11 cellular contexts compared by ENCODE assay signal in the genomic region with DNA sequence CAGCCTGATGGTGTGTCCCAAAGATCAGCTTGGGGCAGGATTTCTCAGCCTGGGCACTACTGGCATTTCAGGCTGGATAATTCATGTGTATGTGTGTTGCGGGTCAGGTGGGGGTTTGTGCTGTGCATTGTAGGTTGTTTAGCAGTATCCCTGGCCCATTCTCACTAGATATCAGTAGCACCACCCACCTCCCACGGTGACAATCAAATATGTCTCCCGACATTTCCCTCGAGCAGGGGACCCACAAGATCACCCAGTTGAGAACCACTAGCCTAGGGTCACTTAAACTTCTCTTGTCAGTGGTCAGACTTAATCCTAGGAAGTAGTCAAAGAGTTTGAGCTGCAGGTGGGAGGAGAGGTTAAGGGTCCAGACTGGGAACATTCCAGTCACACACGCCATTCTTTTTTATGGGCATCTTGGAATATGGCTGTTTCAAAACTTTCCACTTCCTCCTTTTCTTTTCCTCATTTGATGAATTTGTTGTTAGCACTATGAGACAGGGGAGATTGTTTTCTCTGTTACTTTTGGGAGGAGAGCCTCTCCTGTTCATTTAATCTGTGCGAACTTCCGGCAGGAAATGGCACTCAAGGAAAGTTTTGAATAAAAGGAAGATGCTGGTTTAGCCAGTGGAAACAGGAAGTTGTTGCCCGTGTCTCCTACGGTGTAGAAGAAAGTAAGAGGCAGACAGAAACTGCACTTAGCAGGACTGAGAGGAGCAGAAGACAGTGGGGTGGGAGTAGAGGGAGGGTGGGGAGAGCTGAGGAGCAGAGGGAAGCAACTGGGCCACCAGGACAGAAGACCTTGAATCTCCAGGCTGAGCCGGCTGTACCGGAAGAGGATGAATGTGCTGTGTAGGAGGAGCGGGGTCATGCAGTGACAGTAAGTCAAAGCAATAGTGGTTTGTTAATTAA. TPM values are rescaled to one million over a fixed set of nuclear protein-coding genes. Genes with fewer than 3 reads are reported as not detected.
DNase-seq lines count a peak whose midpoint lies in the region; ATAC-seq and TF ChIP-seq lines count a peak whose summit lies in the region.
"Had no signal": no experiment of that assay in that cellular context is flagged by ENCODE, and none has a peak within 500 bp of the region (broad histone marks: within the 10 kb centered on the region; RNA-seq: fewer than 3 reads in every experiment).

No MANE protein-coding gene starts in this region.

- H3K4me3 Mint-ChIP-seq in activated T-helper 1 cell treated with anti-CD3 and anti-CD28 coated beads, Interleukin-12 subunit alpha, Interleukin-12 subunit beta, Interleukin-2, Interleukin-4 antibody, amounts not matched to agents 30 ng/mL and 10 ng/mL and 1 ng/mL, durations not matched to agents 14 hours and 24 hours and 36 hours: peak overlapping the region; percentile 41
- H3K4me3 Mint-ChIP-seq in Caco-2 (ENCODE audit: unreplicated experiment): no peak overlapping the region

- H3K4me2 ChIP-seq in mammary epithelial cell (ENCODE audit: insufficient read depth, low read depth, low read length) (no peak overlapping the region), mesenchymal stem cell (ENCODE audit: low read length, poor library complexity, severe bottlenecking) (no peak overlapping the region), PC-9 (no peak overlapping the region)

- H3K9me2 ChIP-seq in PC-9 (ENCODE audit: insufficient read depth): no peaks in the 10 kb centered on the region

- DNase-seq in breast epithelium (ENCODE audit: low spot score in 2 of 2): no peak
- DNase-seq in mammary epithelial cell: no peak
- no peak for DNase-seq in activated T-helper 1 cell treated with anti-CD3 and anti-CD28 coated beads, Interleukin-12 subunit alpha, Interleukin-12 subunit beta, Interleukin-2, Interleukin-4 antibody, amounts not matched to agents 30 ng/mL and 10 ng/mL and 1 ng/mL, durations not matched to agents 14 hours and 24 hours and 36 hours (ENCODE audit: low spot score)
- no peak for DNase-seq in mesenchymal stem cell
- DNase-seq in aorta: no peak
- DNase-seq in PC-9: no peak
- no peak for DNase-seq in HuH-7 (ENCODE audit: low spot score)
- DNase-seq in Caco-2: no peak
- DNase-seq: amniotic stem cell; hippocampal formation; NK-92 treated with Interleukin-12 subunit alpha and Interleukin-12 subunit beta, amount 100 ng/mL, for 24 hours had no signal

- no peak overlapping the region for H3K14ac ChIP-seq in mesenchymal stem cell (ENCODE audit: low read length in 2 of 2)

- H2BK5ac ChIP-seq in mesenchymal stem cell (ENCODE audit: low read depth, low read length, poor library complexity, severe bottlenecking): no peak overlapping the region

- H3K23ac ChIP-seq in mesenchymal stem cell (ENCODE audit: low read length in 2 of 2): peak overlapping the region in 1 of 2 experiments; percentile 64

- in situ Hi-C loops in mammary epithelial cell (cut with MboI; ENCODE audit: low sequenced_read_pairs in 2 of 2): no loop called here

- H3K4me1 ChIP-seq in breast epithelium (no peaks in the 10 kb centered on the region), mammary epithelial cell (ENCODE audit: insufficient read depth, low read length) (no peaks in the 10 kb centered on the region), mesenchymal stem cell (ENCODE audit: control insufficient read depth, insufficient read depth, low read depth, low read length) (no peaks in the 10 kb centered on the region), aorta (ENCODE audit: control insufficient read depth in 1 of 2, insufficient read depth in 2 of 2, low read length in 2 of 2) (no peaks in the 10 kb centered on the region), PC-9 (replicated peaks; ENCODE audit: insufficient read depth) (peaks cover 8% of the 10 kb centered on the region), Caco-2 (peaks cover 4% of the 10 kb centered on the region; the same call in 1 of the 2 replicates)

- peaks cover 14% of the 10 kb centered on the region for H3K4me1 Mint-ChIP-seq in activated T-helper 1 cell treated with anti-CD3 and anti-CD28 coated beads, Interleukin-12 subunit alpha, Interleukin-12 subunit beta, Interleukin-2, Interleukin-4 antibody, amounts not matched to agents 30 ng/mL and 10 ng/mL and 1 ng/mL, durations not matched to agents 14 hours and 24 hours and 36 hours (ENCODE audit: low read depth)
- peaks cover 13% of the 10 kb centered on the region for H3K4me1 Mint-ChIP-seq in Caco-2 (ENCODE audit: low read depth, unreplicated experiment)

- BruUV-seq in mammary epithelial cell (replicated peaks; lab: Mats Ljungman, UMichigan) (no TSS peak), PC-9 (replicated peaks; lab: Mats Ljungman, UMichigan) (no TSS peak), Caco-2 (replicated peaks; lab: Mats Ljungman, UMichigan) (no TSS peak)

- H2BK120ac ChIP-seq in mesenchymal stem cell (ENCODE audit: low read depth, low read length): no peak overlapping the region

- H3F3A ChIP-seq in PC-9 (ENCODE audit: insufficient read depth, low read depth): no peaks in the 10 kb centered on the region

- no peak overlapping the region for H4K91ac ChIP-seq in mesenchymal stem cell (ENCODE audit: low read length)

- no peak for TF ChIP-seq POLR2A in breast epithelium (IDR thresholded peaks at IDR 0.05)

- H3K27me3 Mint-ChIP-seq in activated T-helper 1 cell treated with anti-CD3 and anti-CD28 coated beads, Interleukin-12 subunit alpha, Interleukin-12 subunit beta, Interleukin-2, Interleukin-4 antibody, amounts not matched to agents 30 ng/mL and 10 ng/mL and 1 ng/mL, durations not matched to agents 14 hours and 24 hours and 36 hours (ENCODE audit: insufficient read depth): no peaks in the 10 kb centered on the region
- no peaks in the 10 kb centered on the region for H3K27me3 Mint-ChIP-seq in Caco-2 (ENCODE audit: insufficient read depth, unreplicated experiment)

- peak overlapping the region; percentile 45 for H4K8ac ChIP-seq in mesenchymal stem cell (ENCODE audit: low read length)

- H2AK5ac ChIP-seq in mesenchymal stem cell (ENCODE audit: low read length, severe bottlenecking): no peak overlapping the region

- H3K9ac ChIP-seq in mammary epithelial cell (ENCODE audit: insufficient read depth, low read length) (no peak overlapping the region), mesenchymal stem cell (ENCODE audit: low read length) (no peak overlapping the region)

- H4K20me1 ChIP-seq in mammary epithelial cell (ENCODE audit: insufficient read depth, low read length) (no peaks in the 10 kb centered on the region), PC-9 (ENCODE audit: insufficient read depth) (no peaks in the 10 kb centered on the region)

- ATAC-seq in aorta (ENCODE audit: low FRiP score): peak; percentile 41

- no peaks in the 10 kb centered on the region for H3K36me3 ChIP-seq in breast epithelium
- no peaks in the 10 kb centered on the region for H3K36me3 ChIP-seq in mammary epithelial cell (ENCODE audit: insufficient read depth, low read length)
- no peaks in the 10 kb centered on the region for H3K36me3 ChIP-seq in mesenchymal stem cell (ENCODE audit: control insufficient read depth in 1 of 2, insufficient read depth in 2 of 2, low read depth in 1 of 2, low read length in 2 of 2)
- H3K36me3 ChIP-seq in aorta (ENCODE audit: control insufficient read depth in 1 of 2, insufficient read depth in 2 of 2, low read length in 1 of 2): no peaks in the 10 kb centered on the region
- H3K36me3 ChIP-seq in PC-9 (ENCODE audit: low read depth): no peaks in the 10 kb centered on the region
- H3K36me3 ChIP-seq in Caco-2 (ENCODE audit: control insufficient read depth, insufficient read depth, low read length): no peaks in the 10 kb centered on the region

- POLR2A ChIA-PET in PC-9 (lab: Charles Lee; ENCODE audit: unreplicated experiment): no interaction called here
- POLR2A ChIA-PET in Caco-2 (lab: Charles Lee): no interaction called here

- peak overlapping the region in 1 of 2 donors; percentile 14 for H3K27ac ChIP-seq in breast epithelium
- H3K27ac ChIP-seq in mammary epithelial cell (ENCODE audit: insufficient read depth, low read depth, low read length): no peak overlapping the region
- no peak overlapping the region for H3K27ac ChIP-seq in mesenchymal stem cell (ENCODE audit: low read length, poor library complexity, severe bottlenecking)
- H3K27ac ChIP-seq in aorta (ENCODE audit: low read depth in 1 of 2, low read length in 2 of 2): no peak overlapping the region
- H3K27ac ChIP-seq in PC-9: no peak overlapping the region

- TF ChIP-seq CTCF in breast epithelium (IDR thresholded peaks at IDR 0.05) (no peak), mammary epithelial cell (conservative IDR thresholded peaks at IDR 0.05 in 1 of 2, IDR thresholded peaks at IDR 0.05 in 1 of 2; ENCODE audit: extremely low read depth in 1 of 2, insufficient read depth in 1 of 2, low read depth in 1 of 2, low read length in 2 of 2) (no peak), PC-9 (conservative IDR thresholded peaks at IDR 0.05) (no peak), Caco-2 (IDR thresholded peaks at IDR 0.05; ENCODE audit: insufficient read depth in 1 of 2, low read depth in 1 of 2, low read length in 1 of 2, severe bottlenecking in 1 of 2, unreplicated experiment in 1 of 2) (no peak)

- H3K4me3 ChIP-seq in breast epithelium: peak overlapping the region in 2 of 3 donors; percentile 26 to 40
- H3K4me3 ChIP-seq in mammary epithelial cell (replicated peaks in 1 of 3; ENCODE audit: insufficient read depth in 1 of 3, low read depth in 2 of 3, low read length in 3 of 3): no peak overlapping the region
- H3K4me3 ChIP-seq in mesenchymal stem cell (ENCODE audit: insufficient read depth in 1 of 2, low read depth in 1 of 2, low read length in 2 of 2): no peak overlapping the region
- H3K4me3 ChIP-seq in aorta (ENCODE audit: low read length in 2 of 2): no peak overlapping the region
- no peak overlapping the region for H3K4me3 ChIP-seq in PC-9
- H3K4me3 ChIP-seq in Caco-2 (ENCODE audit: low read depth, low read length): no peak overlapping the region

- 94% methylated on average over 11 of the region's 12 CpGs for WGBS in mammary epithelial cell (ENCODE audit: low coverage, missing lambda C conversion rate)
- WGBS in mesenchymal stem cell: 87% methylated on average over 7 of the region's 12 CpGs
- WGBS in aorta, 2 donors: 85% methylated on average over 12 of the region's 12 CpGs

- H3K4ac ChIP-seq in mesenchymal stem cell (ENCODE audit: low read depth in 1 of 2, low read length in 2 of 2): no peak overlapping the region

- no peaks in the 10 kb centered on the region for H3K79me1 ChIP-seq in mesenchymal stem cell (replicated peaks; ENCODE audit: low read length, poor library complexity, severe bottlenecking)

- H3K79me2 ChIP-seq in mammary epithelial cell (ENCODE audit: insufficient read depth, low read length) (no peaks in the 10 kb centered on the region), PC-9 (ENCODE audit: low read depth) (no peaks in the 10 kb centered on the region)

- H3K18ac ChIP-seq in mesenchymal stem cell (ENCODE audit: low read depth in 1 of 2, low read length in 2 of 2): peak overlapping the region in 1 of 2 experiments; percentile 42

- intact Hi-C loops in breast epithelium (cut with DNase I; ENCODE audit: low total_unique reads): no loop called here
- intact Hi-C loops in mammary epithelial cell (cut with micrococcal nuclease): no loop called here
- intact Hi-C loops in activated T-helper 1 cell treated with anti-CD3 and anti-CD28 coated beads, Interleukin-12 subunit alpha, Interleukin-12 subunit beta, Interleukin-2, Interleukin-4 antibody, amounts not matched to agents 30 ng/mL and 10 ng/mL and 1 ng/mL, durations not matched to agents 14 hours and 24 hours and 36 hours (cut with micrococcal nuclease): no loop called here
- intact Hi-C loops in aorta (cut with DNase I): no loop called here
- intact Hi-C loops in PC-9 (cut with micrococcal nuclease; ENCODE audit: unreplicated experiment): no loop called here
- intact Hi-C loops in Caco-2 (cut with micrococcal nuclease; ENCODE audit: unreplicated experiment): no loop called here

- H3K9me3 Mint-ChIP-seq in activated T-helper 1 cell treated with anti-CD3 and anti-CD28 coated beads, Interleukin-12 subunit alpha, Interleukin-12 subunit beta, Interleukin-2, Interleukin-4 antibody, amounts not matched to agents 30 ng/mL and 10 ng/mL and 1 ng/mL, durations not matched to agents 14 hours and 24 hours and 36 hours: no peaks in the 10 kb centered on the region
- H3K9me3 Mint-ChIP-seq in Caco-2 (ENCODE audit: unreplicated experiment): no peaks in the 10 kb centered on the region

- H3K36me3 Mint-ChIP-seq in activated T-helper 1 cell treated with anti-CD3 and anti-CD28 coated beads, Interleukin-12 subunit alpha, Interleukin-12 subunit beta, Interleukin-2, Interleukin-4 antibody, amounts not matched to agents 30 ng/mL and 10 ng/mL and 1 ng/mL, durations not matched to agents 14 hours and 24 hours and 36 hours (ENCODE audit: low read depth): peaks cover 4% of the 10 kb centered on the region
- no peaks in the 10 kb centered on the region for H3K36me3 Mint-ChIP-seq in Caco-2 (ENCODE audit: insufficient read depth, unreplicated experiment)

- dilution Hi-C loops in mammary epithelial cell (cut with HindIII; ENCODE audit: low sequenced_read_pairs): no loop called here

- H3K27me3 ChIP-seq in breast epithelium (no peaks in the 10 kb centered on the region), mammary epithelial cell (ENCODE audit: insufficient read depth, low read length) (no peaks in the 10 kb centered on the region), mesenchymal stem cell (ENCODE audit: control insufficient read depth in 1 of 2, insufficient read depth in 1 of 2, low read length in 2 of 2) (no peaks in the 10 kb centered on the region), aorta (ENCODE audit: control insufficient read depth in 1 of 2, insufficient read depth in 2 of 2, low read length in 1 of 2) (no peaks in the 10 kb centered on the region), PC-9 (ENCODE audit: insufficient read depth, low read depth) (no peaks in the 10 kb centered on the region), Caco-2 (replicated peaks; ENCODE audit: control insufficient read depth, insufficient read depth, low read length) (no peaks in the 10 kb centered on the region)

- H3K9me3 ChIP-seq in breast epithelium: no peaks in the 10 kb centered on the region
- no peaks in the 10 kb centered on the region for H3K9me3 ChIP-seq in mammary epithelial cell (replicated peaks; ENCODE audit: insufficient read depth, low read length)
- H3K9me3 ChIP-seq in mesenchymal stem cell (ENCODE audit: control insufficient read depth, low read length): no peaks in the 10 kb centered on the region
- no peaks in the 10 kb centered on the region for H3K9me3 ChIP-seq in aorta (ENCODE audit: control insufficient read depth, low read length)
- H3K9me3 ChIP-seq in PC-9 (ENCODE audit: insufficient read depth, low read depth): no peaks in the 10 kb centered on the region
- no peaks in the 10 kb centered on the region for H3K9me3 ChIP-seq in Caco-2

- peak overlapping the region; percentile 81 for H3K27ac Mint-ChIP-seq in activated T-helper 1 cell treated with anti-CD3 and anti-CD28 coated beads, Interleukin-12 subunit alpha, Interleukin-12 subunit beta, Interleukin-2, Interleukin-4 antibody, amounts not matched to agents 30 ng/mL and 10 ng/mL and 1 ng/mL, durations not matched to agents 14 hours and 24 hours and 36 hours
- H3K27ac Mint-ChIP-seq in Caco-2 (ENCODE audit: unreplicated experiment): no peak overlapping the region

- H2AFZ ChIP-seq in mammary epithelial cell (ENCODE audit: low read depth, low read length) (no peak overlapping the region), mesenchymal stem cell (ENCODE audit: low read depth, low read length) (no peak overlapping the region), PC-9 (no peak overlapping the region)

- H2BK12ac ChIP-seq in mesenchymal stem cell (ENCODE audit: low read length in 2 of 2): no peak overlapping the region

- no peak overlapping the region for H2BK15ac ChIP-seq in mesenchymal stem cell (ENCODE audit: low read depth, poor library complexity, severe bottlenecking)

- CTCF ChIA-PET in mammary epithelial cell (lab: Charles Lee; ENCODE audit: low non-redundant PET): no interaction called here
- CTCF ChIA-PET in PC-9 (lab: Charles Lee): no interaction called here
- CTCF ChIA-PET in Caco-2 (lab: Charles Lee): no interaction called here

RNA-seq across cellular contexts. Expression of gene EXOC6, which starts 17.6 kb away (rescaled TPM):
- total RNA-seq in breast epithelium (10 to 100 TPM in 2 of 3 donors, 1 to 10 TPM in 1; 7.0 to 26.1 (median 16.1) TPM), mammary epithelial cell (1 to 10 TPM; 3.5 to 4.6 TPM), aorta (10 to 100 TPM; 16.2 to 17.6 TPM), PC-9 (2021) (9.3 and 12.5 TPM in 2 replicates), Caco-2 (2022) (12.5 and 13.4 TPM in 2 replicates)
- polyA plus RNA-seq in mammary epithelial cell (1.4 TPM), aorta (1 to 10 TPM; 3.0 to 4.8 TPM)
- 2.4 TPM for polyA minus RNA-seq in mammary epithelial cell
- 13.5 TPM in 2 replicates for total RNA-seq in activated T-helper 1 cell treated with anti-CD3 and anti-CD28 coated beads, Interleukin-12 subunit alpha, Interleukin-12 subunit beta, Interleukin-2, Interleukin-4 antibody, amounts not matched to agents 30 ng/mL and 10 ng/mL and 1 ng/mL, durations not matched to agents 14 hours and 24 hours and 36 hours
- polyA plus RNA-seq in mesenchymal stem cell (2013, experiment 1 of 2): 6.3 TPM
- 6.8 TPM for polyA plus RNA-seq in mesenchymal stem cell (2013, experiment 2 of 2)

Comparison
In these comparisons a context has a peak if more than half of its experiments do, and no peak if none do; other contexts are left out.
1. H3K4me3 ChIP-seq: peak in breast epithelium (2 of 3); none in mammary epithelial cell (0 of 3), mesenchymal stem cell (0 of 2), aorta (0 of 2), PC-9 (single experiment) and Caco-2 (single experiment).